In genomic region chr5:113984928-113985327, GRCh38 we compare ENCODE assay signal across 36 cellular contexts.
"Had no signal": no experiment of that assay in that cellular context is flagged by ENCODE, and none has a peak within 500 bp of the region (broad histone marks: within the 10 kb centered on the region; RNA-seq: fewer than 3 reads in every experiment).

No MANE protein-coding gene starts in this region.

- H3K9ac ChIP-seq: SK-N-SH had no signal

- H3K9me3 ChIP-seq: ascending aorta, breast epithelium, MG63, SJSA1, SK-N-SH had no signal

- H3K4me1 ChIP-seq: ascending aorta, breast epithelium, SJSA1 had no signal

- H3K4me3 ChIP-seq: ascending aorta, breast epithelium, MG63, SJSA1 had no signal

- H3K4me2 ChIP-seq: SK-N-SH had no signal

- H3K27ac ChIP-seq: ascending aorta, breast epithelium, SJSA1, WERI-Rb-1 had no signal

- H3K36me3 ChIP-seq: ascending aorta, breast epithelium, MG63, SJSA1, WERI-Rb-1 had no signal

- H3K9me2 ChIP-seq: SK-N-SH had no signal

- DNase-seq: activated CD4-positive, alpha-beta memory T cell treated with anti-CD3 and anti-CD28 coated beads, Interleukin-2, amount 10 ng/mL, durations not matched to agents 7 days and 5 days; activated CD4-positive, alpha-beta T cell treated with anti-CD3 and anti-CD28 coated beads for 1 hour; activated CD4-positive, alpha-beta T cell treated with anti-CD3 and anti-CD28 coated beads for 48 hours; activated CD4-positive, CD25-positive, alpha-beta regulatory T cell; activated CD8-positive, alpha-beta memory T cell treated with anti-CD3 and anti-CD28 coated beads for 24 hours; activated CD8-positive, alpha-beta memory T cell treated with anti-CD3 and anti-CD28 coated beads, Interleukin-2, amount 10 ng/mL, durations not matched to agents 7 days and 5 days; activated CD8-positive, alpha-beta memory T cell treated with anti-CD3 and anti-CD28 coated beads, Interleukin-2, amount 50 U/mL, for 48 hours; activated effector memory CD4-positive, alpha-beta T cell treated with Interleukin-2 at 50 U/mL for 16 hours; activated naive CD4-positive, alpha-beta T cell treated with anti-CD3 and anti-CD28 coated beads, Interleukin-2, amount 10 ng/mL, durations not matched to agents 7 days and 5 days; activated naive CD8-positive, alpha-beta T cell treated with anti-CD3 and anti-CD28 coated beads, Interleukin-2, amount 50 U/mL, for 24 hours; activated T-cell treated with anti-CD3 and anti-CD28 coated beads, Interleukin-2, amount 50 U/mL, for 48 hours; amygdala; caudate nucleus; cerebellar nuclear complex; Kasumi-1; KG1; MG63; MV-4-11; NCI-H1092; NCI-H1417; NCI-H1694; NCI-H1930; NCI-H2081 treated with DMSO at 0.1 percent for 48 hours; NCI-H226; NCI-H446 treated with DMSO at 0.1 percent for 48 hours; NCI-H524 treated with DMSO at 0.1 percent for 48 hours; SHP77 treated with DMSO at 0.1 percent for 48 hours; SK-N-SH; SW 1271; T-helper 1 cell; T-helper 2 cell; T-helper 9 cell; WERI-Rb-1 had no signal

- H3K27me3 ChIP-seq: ascending aorta, breast epithelium, MG63, SJSA1 had no signal
